ENCODE assay signal across 8 cellular contexts in the genomic region with DNA sequence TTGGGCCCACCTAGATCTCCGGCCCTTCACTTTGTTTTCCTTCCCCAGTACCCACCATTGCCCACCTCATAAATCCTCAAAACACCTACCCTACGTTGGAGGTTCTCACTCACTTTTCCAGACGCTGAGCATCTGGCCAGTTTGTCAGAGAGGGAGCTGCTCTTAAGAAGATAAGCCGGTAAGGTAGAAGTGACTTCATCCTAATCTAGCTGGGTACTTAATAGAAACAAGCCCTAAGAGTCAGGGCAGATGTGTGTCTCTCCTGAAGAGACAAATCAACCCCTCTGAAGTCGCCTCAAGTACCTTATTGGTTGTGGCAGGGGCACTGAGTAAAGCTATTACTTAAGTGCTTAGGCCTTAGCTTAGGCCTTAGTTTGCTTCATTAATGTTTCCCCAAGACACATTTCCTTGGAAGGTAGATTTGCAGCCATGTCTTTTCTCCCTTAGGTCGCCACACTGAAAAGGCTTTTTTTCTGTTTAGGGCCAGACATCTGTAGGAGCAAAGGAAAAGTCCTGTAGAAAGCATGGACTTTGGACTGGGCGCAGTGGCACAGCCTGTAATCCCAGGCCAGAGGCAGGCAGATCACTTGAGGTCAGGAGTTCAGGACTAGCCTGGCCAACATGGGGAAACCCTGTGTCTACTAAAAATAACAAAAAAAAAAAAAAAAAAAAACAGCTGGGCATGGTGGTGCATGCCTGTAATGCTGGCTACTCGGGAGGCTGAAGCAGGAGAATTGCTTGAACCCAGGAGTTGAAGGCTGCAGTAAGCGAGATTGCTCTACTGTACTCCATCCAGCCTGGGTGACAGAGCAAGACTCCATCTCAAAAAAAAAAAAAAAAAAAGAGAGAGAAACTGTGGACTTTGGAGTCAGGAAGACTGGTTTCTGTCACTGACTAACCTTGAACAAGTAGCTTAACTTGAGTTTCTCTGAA. TPM values are rescaled to one million over a fixed set of nuclear protein-coding genes. Genes with fewer than 3 reads are reported as not detected.
DNase-seq lines count a peak whose midpoint lies in the region; ATAC-seq, FAIRE-seq and TF ChIP-seq lines count a peak whose summit lies in the region.

No MANE protein-coding gene starts in this region.

- H3K4me2 ChIP-seq in Loucy (ENCODE audit: low read depth, low read length, poor library complexity, severe bottlenecking) = peak overlapping the region; percentile 91

- peaks cover 37 to 56% (median 45%) of the 10 kb centered on the region in 3 donors for H3K4me1 Mint-ChIP-seq in CD8-positive, alpha-beta memory T cell

- POLR2A ChIA-PET in CD8-positive, alpha-beta memory T cell (lab: Charles Lee) = interaction anchor here (0.6 to 1.3 kb wide), 6 partner anchors 9 to 787 kb away, joined by 3 to 5 read pairs (median 4); a partner anchor contains a TSS

- no peaks in the 10 kb centered on the region for H3K9me3 Mint-ChIP-seq in CD8-positive, alpha-beta memory T cell

- H4K20me1 ChIP-seq in Loucy (ENCODE audit: insufficient read depth, low read length, poor library complexity, severe bottlenecking) = no peaks in the 10 kb centered on the region

- CTCF ChIA-PET in CD8-positive, alpha-beta memory T cell (lab: Charles Lee) = interaction anchor here (0.6 to 2.4 kb wide), 3 partner anchors 10 to 20 kb away, joined by 3 to 15 read pairs (median 3); no protein-coding TSS in a partner anchor

- ATAC-seq in GM18502 (IDR thresholded peaks at IDR 0.05; ENCODE audit: poor library complexity, unreplicated experiment) = no peak

- peaks cover 14% of the 10 kb centered on the region for H3K79me2 ChIP-seq in Loucy (ENCODE audit: insufficient read depth, low read length)

- peak overlapping the region; percentile 75 for H3K27ac ChIP-seq in CD8-positive, alpha-beta memory T cell (ENCODE audit: low read depth, low read length)
- peak overlapping the region; percentile 76 for H3K27ac ChIP-seq in muscle layer of duodenum (ENCODE audit: low read length)

- H3K36me3 ChIP-seq in CD8-positive, alpha-beta memory T cell (ENCODE audit: insufficient read depth, low read length) = peaks cover 19% of the 10 kb centered on the region
- peaks cover under 1% of the 10 kb centered on the region; the same call in 1 of the 2 replicates for H3K36me3 ChIP-seq in Loucy (ENCODE audit: insufficient read depth, low read length)
- peaks cover 17 to 24% of the 10 kb centered on the region in 2 donors for H3K36me3 ChIP-seq in muscle layer of duodenum (ENCODE audit: control insufficient read depth in 1 of 2, insufficient read depth in 2 of 2, low read length in 2 of 2)

- no peaks in the 10 kb centered on the region for H3K27me3 ChIP-seq in CD8-positive, alpha-beta memory T cell (ENCODE audit: insufficient read depth, low read length, poor library complexity, severe bottlenecking)
- H3K27me3 ChIP-seq in Loucy (ENCODE audit: insufficient read depth, low read length, poor library complexity, severe bottlenecking) = no peaks in the 10 kb centered on the region
- H3K27me3 ChIP-seq in muscle layer of duodenum (ENCODE audit: low read depth, low read length) = no peaks in the 10 kb centered on the region

- no peak for TF ChIP-seq CTCF in Loucy (conservative IDR thresholded peaks at IDR 0.05; ENCODE audit: low read length)

- peak overlapping the region; percentile 77 for H3K4me3 ChIP-seq in CD8-positive, alpha-beta memory T cell (ENCODE audit: low read length)
- peak overlapping the region; percentile 86 for H3K4me3 ChIP-seq in Loucy (ENCODE audit: low read length, poor library complexity, severe bottlenecking)
- peak overlapping the region; percentile 76 to 83 for H3K4me3 ChIP-seq in muscle layer of duodenum (ENCODE audit: low read depth in 1 of 2, low read length in 2 of 2)

- H3K27me3 Mint-ChIP-seq in CD8-positive, alpha-beta memory T cell = no peaks in the 10 kb centered on the region

- FAIRE-seq in HTR-8/SVneo (lab: Jason Lieb, UNC) = no peak

- H3K9ac ChIP-seq in Loucy (ENCODE audit: low read depth, low read length, poor library complexity, severe bottlenecking) = peak overlapping the region; percentile 87

- H2AFZ ChIP-seq in Loucy (ENCODE audit: low read length) = peak overlapping the region; percentile 100

- peaks cover 4 to 34% (median 15%) of the 10 kb centered on the region in 3 donors for H3K36me3 Mint-ChIP-seq in CD8-positive, alpha-beta memory T cell

- H3K9me2 ChIP-seq in Loucy (replicated peaks; ENCODE audit: low read depth, low read length) = no peaks in the 10 kb centered on the region

- H3K9me3 ChIP-seq in CD8-positive, alpha-beta memory T cell (ENCODE audit: low read length) = no peaks in the 10 kb centered on the region
- H3K9me3 ChIP-seq in Loucy (ENCODE audit: insufficient read depth, low read depth, low read length) = no peaks in the 10 kb centered on the region
- no peaks in the 10 kb centered on the region for H3K9me3 ChIP-seq in muscle layer of duodenum (ENCODE audit: control insufficient read depth in 1 of 2, low read length in 2 of 2)

- peak overlapping the region; percentile 92 to 94 (median 93) for H3K4me3 Mint-ChIP-seq in CD8-positive, alpha-beta memory T cell

- H3K27ac Mint-ChIP-seq in CD8-positive, alpha-beta memory T cell = peak overlapping the region; percentile 69 to 97 (median 96)

- peaks cover 4% of the 10 kb centered on the region; the same call in 1 of the 2 replicates for H3F3A ChIP-seq in Loucy (ENCODE audit: low read depth)

- DNase-seq in CD8-positive, alpha-beta memory T cell = no peak
- peak; percentile 23 for DNase-seq in dermis blood vessel endothelial cell
- no peak for DNase-seq in SKM-1 treated with dmso at 0.1 percent for 144 hours (lab: John Stamatoyannopoulos, UW; ENCODE audit: unreplicated experiment)
- no peak for DNase-seq in HTR-8/SVneo (ENCODE audit: insufficient read length, low spot score)
- DNase-seq in DMS153 (lab: John Stamatoyannopoulos, UW) = no peak

- H3K4me1 ChIP-seq in CD8-positive, alpha-beta memory T cell (ENCODE audit: insufficient read depth, low read length) = peaks cover 43% of the 10 kb centered on the region
- H3K4me1 ChIP-seq in Loucy (ENCODE audit: insufficient read depth, low read length, poor library complexity, severe bottlenecking) (peaks cover 18% of the 10 kb centered on the region), muscle layer of duodenum (ENCODE audit: control insufficient read depth in 1 of 2, insufficient read depth in 2 of 2, low read length in 2 of 2) (peaks cover 9 to 14% of the 10 kb centered on the region in 2 donors)

RNA-seq across cellular contexts. Expression of a gene that starts 1.0 kb away (rescaled TPM):
- total RNA-seq in CD8-positive, alpha-beta memory T cell = 10 to 100 TPM; 35.9 to 40.0 TPM
- polyA plus RNA-seq in CD8-positive, alpha-beta memory T cell = 18.3 TPM
- total RNA-seq in dermis blood vessel endothelial cell = 15.5 and 24.3 TPM in 2 replicates

RNA-seq across cellular contexts. Expression of a gene that starts 20.5 kb away (rescaled TPM):
- 10 to 100 TPM; 34.7 to 35.8 TPM for total RNA-seq in CD8-positive, alpha-beta memory T cell
- polyA plus RNA-seq in CD8-positive, alpha-beta memory T cell = 50.3 TPM
- total RNA-seq in dermis blood vessel endothelial cell = 138 and 207 TPM in 2 replicates

RNA-seq across cellular contexts. Expression of a gene that starts 51.4 kb away (rescaled TPM):
- 100 to 1,000 TPM in 1 of 2 experiments, 10 to 100 TPM in 1; 99.1 to 102 TPM for total RNA-seq in CD8-positive, alpha-beta memory T cell
- polyA plus RNA-seq in CD8-positive, alpha-beta memory T cell = 82.5 TPM
- 27.9 and 55.2 TPM in 2 replicates for total RNA-seq in dermis blood vessel endothelial cell
